Comparison of ENCODE assay signal across 1 cellular context in genomic region chr3:172520332-172520831, GRCh38.
TF ChIP-seq lines count a peak whose summit lies in the region.

No MANE protein-coding gene starts in this region.

TF ChIP-seq in GM12878, 131 proteins besides CTCF, POLR2A, EP300 and RAD21 (continued from another document):
- TF ChIP-seq SKIL (IDR thresholded peaks at IDR 0.05; ENCODE audit: low read depth, poor library complexity, severe bottlenecking) (peak; percentile 75), SPI1 (IDR thresholded peaks at IDR 0.05; ENCODE audit: borderline replicate concordance, insufficient read depth, low read depth, low read length) (no peak), ZZZ3 (IDR thresholded peaks at IDR 0.05; ENCODE audit: control insufficient read depth, insufficient read length, low read depth) (no peak), SIN3A (IDR thresholded peaks at IDR 0.05; ENCODE audit: low read depth, low read length) (no peak), PAX5 (IDR thresholded peaks at IDR 0.05; ENCODE audit: borderline replicate concordance, low read depth, low read length) (peak; percentile 40; the same call in 1 of the 2 replicates), SMARCA5 (IDR thresholded peaks at IDR 0.05) (no peak), SUZ12 (IDR thresholded peaks at IDR 0.05; ENCODE audit: unreplicated experiment) (no peak), NR2C1 (IDR thresholded peaks at IDR 0.05) (no peak), BACH1 (IDR thresholded peaks at IDR 0.05; ENCODE audit: borderline replicate concordance) (no peak), CBX5 (IDR thresholded peaks at IDR 0.05; ENCODE audit: low read depth) (no peak), IRF4 (IDR thresholded peaks at IDR 0.05; ENCODE audit: low read depth, low read length) (no peak), TARDBP (IDR thresholded peaks at IDR 0.05; ENCODE audit: borderline replicate concordance) (no peak), HDAC2 (IDR thresholded peaks at IDR 0.05) (no peak), CREM (IDR thresholded peaks at IDR 0.05; ENCODE audit: low read depth) (no peak)
